ENCODE assay signal across 18 cellular contexts in the genomic region with DNA sequence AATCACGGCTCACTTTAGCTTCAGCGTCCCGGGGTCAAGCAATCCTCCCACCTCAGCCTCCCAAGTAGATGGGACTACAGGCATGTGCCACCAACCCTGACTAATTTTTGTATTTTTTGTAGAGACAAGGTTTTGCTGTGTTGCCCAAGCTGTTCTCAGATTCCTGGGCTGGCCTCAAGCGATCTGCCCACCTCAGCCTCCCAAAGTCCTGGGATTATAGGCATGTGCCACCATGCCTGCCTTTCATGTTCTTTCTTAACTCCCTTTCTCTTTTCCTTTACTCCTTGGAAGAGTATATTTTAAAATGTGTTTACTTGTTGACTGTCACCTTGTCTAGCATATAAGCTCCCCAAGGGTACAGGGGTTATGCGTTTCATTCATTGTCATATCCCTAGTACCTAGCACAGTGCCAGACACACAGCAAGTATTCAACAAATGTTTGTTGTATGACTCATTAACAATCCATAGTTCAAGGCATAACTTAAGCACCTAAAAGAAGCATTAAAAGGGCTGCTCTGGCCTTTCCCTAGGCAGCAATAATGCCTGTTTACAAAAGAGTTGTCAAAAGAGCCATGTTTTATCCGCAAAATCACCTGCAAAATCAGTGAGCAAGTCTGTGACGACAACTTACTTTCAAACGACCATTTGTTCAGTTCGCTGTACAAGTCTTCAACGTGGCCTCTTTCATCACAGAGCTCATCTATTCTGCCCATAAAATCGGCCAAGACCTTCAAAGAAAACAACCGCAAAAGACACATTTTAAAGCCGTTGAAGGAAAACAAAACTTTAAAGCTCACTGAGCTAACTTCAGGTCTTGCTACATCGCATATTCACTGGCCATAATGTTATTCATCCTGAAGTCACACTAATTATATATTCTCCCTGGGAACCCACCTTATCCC. TPM values are rescaled to one million over a fixed set of nuclear protein-coding genes. Genes with fewer than 3 reads are reported as not detected.
DNase-seq lines count a peak whose midpoint lies in the region; ATAC-seq, FAIRE-seq and TF ChIP-seq lines count a peak whose summit lies in the region.
"Had no signal": no experiment of that assay in that cellular context is flagged by ENCODE, and none has a peak within 500 bp of the region (broad histone marks: within the 10 kb centered on the region; RNA-seq: fewer than 3 reads in every experiment).

No MANE protein-coding gene starts in this region.

- no peaks in the 10 kb centered on the region for H3K9me3 ChIP-seq in PC-3 (ENCODE audit: low read length)
- H3K9me3 ChIP-seq: HAP-1 had no signal

- H3K27me3 ChIP-seq in PC-3 (ENCODE audit: low read length) (no peaks in the 10 kb centered on the region), bronchial epithelial cell (ENCODE audit: control insufficient read depth, insufficient read depth, low read length) (peaks cover 5% of the 10 kb centered on the region)

- no peak for TF ChIP-seq CTCF in PC-3 (conservative IDR thresholded peaks at IDR 0.05; ENCODE audit: low read depth, low read length)
- TF ChIP-seq CTCF in bronchial epithelial cell (IDR thresholded peaks at IDR 0.05; ENCODE audit: insufficient read depth, low read length, severe bottlenecking), result no peak

- POLR2A ChIA-PET in PC-3 (lab: Charles Lee; ENCODE audit: unreplicated experiment), result no interaction called here

- no peaks in the 10 kb centered on the region for H3K9me2 ChIP-seq in PC-3 (replicated peaks; ENCODE audit: low read length)

- H3K36me3 ChIP-seq in PC-3 (ENCODE audit: low read depth, low read length), result no peaks in the 10 kb centered on the region
- no peaks in the 10 kb centered on the region for H3K36me3 ChIP-seq in bronchial epithelial cell (ENCODE audit: control insufficient read depth, insufficient read depth, low read length)
- H3K36me3 ChIP-seq: HAP-1 had no signal

- H3K36me3 Mint-ChIP-seq in activated naive CD4-positive, alpha-beta T cell treated with anti-CD3 and anti-CD28 coated beads, Interleukin-2, amount 50 U/mL, for 24 hours, result no peaks in the 10 kb centered on the region

- H3K27me3 Mint-ChIP-seq in activated naive CD4-positive, alpha-beta T cell treated with anti-CD3 and anti-CD28 coated beads, Interleukin-2, amount 50 U/mL, for 24 hours, result peaks cover 57% of the 10 kb centered on the region

- no peaks in the 10 kb centered on the region for H3K79me2 ChIP-seq in PC-3 (ENCODE audit: low read length)

- ATAC-seq in PC-3 (peak; percentile 28; the same call in 1 of the 2 replicates), GM19395 (IDR thresholded peaks at IDR 0.05; ENCODE audit: unreplicated experiment) (no peak)
- ATAC-seq: Panc1 had no signal

- peaks cover 11% of the 10 kb centered on the region for H3K4me1 Mint-ChIP-seq in activated naive CD4-positive, alpha-beta T cell treated with anti-CD3 and anti-CD28 coated beads, Interleukin-2, amount 50 U/mL, for 24 hours

- H2AFZ ChIP-seq in PC-3 (ENCODE audit: low read length), result no peak overlapping the region

- no peak for FAIRE-seq in bronchial epithelial cell (lab: Jason Lieb, UNC)
- FAIRE-seq: GM18507 had no signal

- H3K4me3 ChIP-seq in PC-3 (ENCODE audit: low read length) (peak overlapping the region; percentile 14), bronchial epithelial cell (ENCODE audit: low read depth, low read length) (no peak overlapping the region)
- H3K4me3 ChIP-seq: HAP-1 had no signal

- no peak overlapping the region for H3K9ac ChIP-seq in PC-3 (ENCODE audit: low read length)

- H3K27ac ChIP-seq in PC-3 (ENCODE audit: low read length) (peak overlapping the region; percentile 46), substantia nigra (ENCODE audit: low read depth, low read length, poor library complexity, severe bottlenecking) (no peak overlapping the region)
- H3K27ac ChIP-seq: C4-2B had no signal

- no peaks in the 10 kb centered on the region for H3F3A ChIP-seq in PC-3 (ENCODE audit: low read length, unreplicated experiment)

- H3K27ac Mint-ChIP-seq in activated naive CD4-positive, alpha-beta T cell treated with anti-CD3 and anti-CD28 coated beads, Interleukin-2, amount 50 U/mL, for 24 hours, result peak overlapping the region; percentile 26

- no peak overlapping the region for H3K4me3 Mint-ChIP-seq in activated naive CD4-positive, alpha-beta T cell treated with anti-CD3 and anti-CD28 coated beads, Interleukin-2, amount 50 U/mL, for 24 hours

- CTCF ChIA-PET in PC-3 (lab: Charles Lee), result no interaction called here

- peak overlapping the region; percentile 63 for H3K4me2 ChIP-seq in PC-3 (ENCODE audit: low read length)

- H3K9me3 Mint-ChIP-seq in activated naive CD4-positive, alpha-beta T cell treated with anti-CD3 and anti-CD28 coated beads, Interleukin-2, amount 50 U/mL, for 24 hours, result no peaks in the 10 kb centered on the region

- intact Hi-C loops in PC-3 (cut with micrococcal nuclease), result loop anchor here (5.0 kb wide), 1 partner anchor 47 kb away; no protein-coding TSS in a partner anchor

- no peaks in the 10 kb centered on the region for H4K20me1 ChIP-seq in PC-3 (ENCODE audit: low read length)

- DNase-seq in activated naive CD4-positive, alpha-beta T cell (lab: John Stamatoyannopoulos, UW), result no peak
- DNase-seq in PC-3 (peak; percentile 77), bronchial epithelial cell (ENCODE audit: low read depth) (peak; percentile 51), renal cortical epithelial cell (ENCODE audit: low read depth) (peak; percentile 58), substantia nigra (lab: John Stamatoyannopoulos, UW) (no peak), GOT3 (lab: John Stamatoyannopoulos, UW) (no peak)
- DNase-seq: DMS153, Kasumi-1, NCI-H146, NCI-H2107, NCI-H69, SHP77 had no signal

- BruUV-seq in PC-3 (replicated peaks; lab: Mats Ljungman, UMichigan), result no TSS peak

- peaks cover 61% of the 10 kb centered on the region for H3K4me1 ChIP-seq in PC-3 (ENCODE audit: insufficient read depth, low read length)
- H3K4me1 ChIP-seq: HAP-1 had no signal

RNA-seq across cellular contexts. Expression of a gene that starts 4.6 kb away (rescaled TPM):
- total RNA-seq in PC-3 (2014; rRNA removed) (0.81 and 1.2 TPM in 2 replicates), bronchial epithelial cell (6.9 and 8.7 TPM in 2 replicates), renal cortical epithelial cell (6.6 and 15.5 TPM in 2 replicates)

RNA-seq across cellular contexts. Expression of a gene that starts 38.7 kb away (rescaled TPM):
- total RNA-seq in PC-3 (2014; rRNA removed) (100 and 122 TPM in 2 replicates), bronchial epithelial cell (47.4 and 83.5 TPM in 2 replicates), renal cortical epithelial cell (82.6 and 223 TPM in 2 replicates)

Comparison
In these comparisons a context has a peak if more than half of its experiments do, and no peak if none do; other contexts are left out.
1. DNase-seq: peak in PC-3 (single experiment), bronchial epithelial cell (single experiment) and renal cortical epithelial cell (single experiment); none in activated naive CD4-positive, alpha-beta T cell (0 of 4), substantia nigra (0 of 49) and GOT3 (single experiment).